ENCODE assay signal across 16 cellular contexts in genomic region chr2:128301021-128301420, GRCh38. TPM values are rescaled to one million over a fixed set of nuclear protein-coding genes. Genes with fewer than 3 reads are reported as not detected.
DNase-seq lines count a peak whose midpoint lies in the region; ATAC-seq and TF ChIP-seq lines count a peak whose summit lies in the region.
"Had no signal": no experiment of that assay in that cellular context is flagged by ENCODE, and none has a peak within 500 bp of the region (broad histone marks: within the 10 kb centered on the region; RNA-seq: fewer than 3 reads in every experiment).

No MANE protein-coding gene starts in this region.

- BruUV-seq in A673 (replicated peaks; lab: Mats Ljungman, UMichigan) = no TSS peak

- H3K27me3 Mint-ChIP-seq in CD14-positive monocyte (ENCODE audit: low read depth in 3 of 3) = peaks cover 0 to 5% (median 2%) of the 10 kb centered on the region in 3 donors
- H3K27me3 Mint-ChIP-seq: B cell had no signal

- H3K4me1 Mint-ChIP-seq in CD14-positive monocyte = no peaks in the 10 kb centered on the region

- H3K4me2 ChIP-seq in BLaER1 treated with 17β-estradiol and CSF1 and Interleukin-3, amounts not matched to agents 10 nM and 100 nM = peak overlapping the region in 9 of 11 experiments; percentile 31 to 88 (median 83); a peak in 16 of 22 replicates
- H3K4me2 ChIP-seq in skeletal muscle satellite cell (ENCODE audit: low read length) = peak overlapping the region; percentile 55

- H3K4me1 ChIP-seq in BLaER1 treated with 17β-estradiol and CSF1 and Interleukin-3, amounts not matched to agents 10 nM and 100 nM = peaks cover 25 to 68% (median 59%) of the 10 kb centered on the region in 10 experiments
- peaks cover 57% of the 10 kb centered on the region for H3K4me1 ChIP-seq in adipocyte (ENCODE audit: control insufficient read depth, insufficient read depth, low read length)
- H3K4me1 ChIP-seq in gastroesophageal sphincter = peaks cover 5 to 62% (median 24%) of the 10 kb centered on the region in 3 donors
- peaks cover 32% of the 10 kb centered on the region for H3K4me1 ChIP-seq in skeletal muscle satellite cell (ENCODE audit: control insufficient read depth, insufficient read depth, low read length)
- H3K4me1 ChIP-seq in A673 (ENCODE audit: insufficient read depth, low read length, poor library complexity, severe bottlenecking) = peaks cover 16% of the 10 kb centered on the region

- H3K27ac Mint-ChIP-seq in CD14-positive monocyte = peak overlapping the region in 1 of 7 donors; percentile 59
- H3K27ac Mint-ChIP-seq: B cell had no signal

- TF ChIP-seq CTCF in gastroesophageal sphincter (IDR thresholded peaks at IDR 0.05) (no peak), A673 (conservative IDR thresholded peaks at IDR 0.05; ENCODE audit: low read depth, low read length) (no peak), CD14-positive monocyte (IDR thresholded peaks at IDR 0.05) (no peak)

- H3K27ac ChIP-seq in BLaER1 treated with 17β-estradiol and CSF1 and Interleukin-3, amounts not matched to agents 10 nM and 100 nM = peak overlapping the region in 3 of 11 experiments; percentile 3 to 35 (median 16); a peak in 2 of 22 replicates
- H3K27ac ChIP-seq in gastroesophageal sphincter (peak overlapping the region in 3 of 4 donors; percentile 47 to 82 (median 78)), A673 (ENCODE audit: low read depth, low read length, poor library complexity, severe bottlenecking) (no peak overlapping the region)

- H4K20me1 ChIP-seq in BLaER1 treated with 17β-estradiol and CSF1 and Interleukin-3, amounts not matched to agents 10 nM and 100 nM = peaks cover 61 to 100% (median 77%) of the 10 kb centered on the region in 11 experiments

- no peak for TF ChIP-seq EP300 in gastroesophageal sphincter (IDR thresholded peaks at IDR 0.05)

- H3K9me3 Mint-ChIP-seq in CD14-positive monocyte = peaks cover 0 to 4% (median 0%) of the 10 kb centered on the region in 7 donors

- intact Hi-C loops in A673 (cut with micrococcal nuclease; ENCODE audit: unreplicated experiment) (no loop called here), CD14-positive monocyte (cut with micrococcal nuclease) (no loop called here)

- POLR2A ChIA-PET in A673 (lab: Charles Lee; ENCODE audit: low non-redundant PET) = interaction anchor here (0.6 kb wide), 1 partner anchor 1866 kb away, joined by 5 read pairs; no protein-coding TSS in a partner anchor

- H3K4me3 Mint-ChIP-seq in CD14-positive monocyte = no peak overlapping the region
- H3K4me3 Mint-ChIP-seq: B cell had no signal

- peaks cover 0 to 17% (median 0%) of the 10 kb centered on the region in 11 experiments; a peak in 6 of 22 replicates for H3K9me3 ChIP-seq in BLaER1 treated with 17β-estradiol and CSF1 and Interleukin-3, amounts not matched to agents 10 nM and 100 nM (replicated peaks in 1 of 11)
- H3K9me3 ChIP-seq in adipocyte (ENCODE audit: control insufficient read depth, low read length) (no peaks in the 10 kb centered on the region), gastroesophageal sphincter (no peaks in the 10 kb centered on the region), skeletal muscle satellite cell (replicated peaks; ENCODE audit: low read length) (no peaks in the 10 kb centered on the region), A673 (ENCODE audit: low read depth, low read length, poor library complexity, severe bottlenecking) (no peaks in the 10 kb centered on the region)
- H3K9me3 ChIP-seq: body of pancreas had no signal

- ATAC-seq in gastroesophageal sphincter = no peak
- ATAC-seq in GM18517 (IDR thresholded peaks at IDR 0.05; ENCODE audit: unreplicated experiment) = no peak
- ATAC-seq: body of pancreas had no signal

- no peaks in the 10 kb centered on the region for H3K27me3 ChIP-seq in BLaER1 treated with 17β-estradiol and CSF1 and Interleukin-3, amounts not matched to agents 10 nM and 100 nM
- H3K27me3 ChIP-seq in adipocyte (replicated peaks; ENCODE audit: control insufficient read depth, insufficient read depth, low read length) (no peaks in the 10 kb centered on the region), gastroesophageal sphincter (no peaks in the 10 kb centered on the region), skeletal muscle satellite cell (ENCODE audit: control insufficient read depth, insufficient read depth, low read length) (no peaks in the 10 kb centered on the region), A673 (replicated peaks; ENCODE audit: insufficient read depth, low read depth, low read length, poor library complexity) (no peaks in the 10 kb centered on the region)
- H3K27me3 ChIP-seq: body of pancreas had no signal

- peaks cover 2% of the 10 kb centered on the region in 2 donors for H3K36me3 Mint-ChIP-seq in CD14-positive monocyte

- CTCF ChIA-PET in A673 (lab: Charles Lee) = no interaction called here

- peaks cover 0 to 28% (median 4%) of the 10 kb centered on the region in 11 experiments; a peak in 8 of 22 replicates for H3K36me3 ChIP-seq in BLaER1 treated with 17β-estradiol and CSF1 and Interleukin-3, amounts not matched to agents 10 nM and 100 nM
- H3K36me3 ChIP-seq in adipocyte (ENCODE audit: control insufficient read depth, insufficient read depth, low read length, severe bottlenecking) (no peaks in the 10 kb centered on the region), gastroesophageal sphincter (no peaks in the 10 kb centered on the region), skeletal muscle satellite cell (ENCODE audit: insufficient read depth, low read length) (no peaks in the 10 kb centered on the region), A673 (ENCODE audit: insufficient read depth, low read length, poor library complexity, severe bottlenecking) (no peaks in the 10 kb centered on the region)

- no CpG with 5 or more reads among the region's 8 CpGs for WGBS in gastroesophageal sphincter (ENCODE audit: low coverage in 1 of 2), 2 donors

- no peak for TF ChIP-seq POLR2A in gastroesophageal sphincter (IDR thresholded peaks at IDR 0.05)

- DNase-seq in adipocyte (ENCODE audit: low read depth) (no peak), A673 (ENCODE audit: low spot score) (no peak), CD14-positive monocyte (ENCODE audit: low spot score) (no peak)
- DNase-seq in activated CD8-positive, alpha-beta memory T cell treated with anti-CD3 and anti-CD28 coated beads for 24 hours = no peak
- DNase-seq: activated effector memory CD4-positive, alpha-beta T cell treated with Interleukin-2 at 50 U/mL for 16 hours; body of pancreas; DMS53; effector CD8-positive, alpha-beta T cell; NCI-H2107; NCI-H748 treated with DMSO at 0.1 percent for 48 hours; T-helper 1 cell had no signal

- H3K4me3 ChIP-seq in BLaER1 treated with 17β-estradiol and CSF1 and Interleukin-3, amounts not matched to agents 10 nM and 100 nM = no peak overlapping the region
- no peak overlapping the region for H3K4me3 ChIP-seq in adipocyte (ENCODE audit: low read length)
- H3K4me3 ChIP-seq in gastroesophageal sphincter = no peak overlapping the region
- H3K4me3 ChIP-seq in skeletal muscle satellite cell (ENCODE audit: low read length) = no peak overlapping the region
- H3K4me3 ChIP-seq in A673 (ENCODE audit: low read depth, low read length, poor library complexity, severe bottlenecking) = no peak overlapping the region
- H3K4me3 ChIP-seq: body of pancreas had no signal

- H3K9ac ChIP-seq in BLaER1 treated with 17β-estradiol and CSF1 and Interleukin-3, amounts not matched to agents 10 nM and 100 nM = peak overlapping the region in 4 of 11 experiments; percentile 8 to 50 (median 40); a peak in 4 of 22 replicates
- H3K9ac ChIP-seq in adipocyte (ENCODE audit: low read length) = peak overlapping the region; percentile 75
- H3K9ac ChIP-seq in skeletal muscle satellite cell (ENCODE audit: low read depth, low read length) = peak overlapping the region; percentile 39

RNA-seq across cellular contexts. Expression of gene HS6ST1, which starts 17.6 kb away (rescaled TPM):
- 10 to 100 TPM; 20.5 to 43.6 (median 32.1) TPM for total RNA-seq in gastroesophageal sphincter
- total RNA-seq in skeletal muscle satellite cell (2012; rRNA removed) = 12.4 and 20.3 TPM in 2 replicates
- total RNA-seq in A673 (2021) = 56.7 and 63.3 TPM in 2 replicates
- polyA plus RNA-seq in CD14-positive monocyte = 1 to 10 TPM; 2.9 to 4.0 TPM
